ENCODE assay signal across 1 cellular context in genomic region chr3:44861412-44862220, GRCh38.
A peak's percentile ranks its signal among the peaks of the same experiment; 100 is the strongest.
TF ChIP-seq lines count a peak whose summit lies in the region.

TMEM42 (plus strand) TSS chr3:44861912; CDS start chr3:44861925, 13 bp downstream.

TF ChIP-seq in HepG2, 621 proteins besides CTCF, POLR2A, EP300 and RAD21 (continued from another document and continues in another):
- TF ChIP-seq RERE (CRISPR knock-in tag; IDR thresholded peaks at IDR 0.05; ENCODE audit: low read depth): no peak
- TF ChIP-seq DBP (CRISPR knock-in tag; IDR thresholded peaks at IDR 0.05; ENCODE audit: not compliant biosample characterization): peak; percentile 58
- no peak for TF ChIP-seq PRDM10 (CRISPR knock-in tag; IDR thresholded peaks at IDR 0.05; ENCODE audit: low read depth)
- TF ChIP-seq ZNF160 (CRISPR knock-in tag; IDR thresholded peaks at IDR 0.05): no peak
- no peak for TF ChIP-seq SUZ12 (IDR thresholded peaks at IDR 0.05; ENCODE audit: low read depth, low read length)
- TF ChIP-seq ZNF746 (CRISPR knock-in tag; IDR thresholded peaks at IDR 0.05): no peak
- TF ChIP-seq KLF11 (CRISPR knock-in tag; IDR thresholded peaks at IDR 0.05): no peak
- no peak for TF ChIP-seq FOXM1 (CRISPR knock-in tag; IDR thresholded peaks at IDR 0.05)
- no peak for TF ChIP-seq RFX3 (CRISPR knock-in tag; IDR thresholded peaks at IDR 0.05)
- TF ChIP-seq PATZ1 (CRISPR knock-in tag; IDR thresholded peaks at IDR 0.05): peak; percentile 52; the same call in 1 of the 2 replicates
- TF ChIP-seq ZNF547 (CRISPR knock-in tag; IDR thresholded peaks at IDR 0.05): 0 out of 2 replicates have a peak, but pooled peaks have one; percentile 59
- peak; percentile 72; the same call in 1 of the 2 replicates for TF ChIP-seq ZFP36L1 (CRISPR knock-in tag; IDR thresholded peaks at IDR 0.05)
- no peak for TF ChIP-seq AHDC1 (CRISPR knock-in tag; IDR thresholded peaks at IDR 0.05; ENCODE audit: borderline replicate concordance)
- TF ChIP-seq ZGPAT (CRISPR knock-in tag; IDR thresholded peaks at IDR 0.05): peak; percentile 85
- TF ChIP-seq ZNF883 (CRISPR knock-in tag; IDR thresholded peaks at IDR 0.05; ENCODE audit: not compliant biosample characterization): no peak
- peak; percentile 47 for TF ChIP-seq BCL6 (CRISPR knock-in tag; IDR thresholded peaks at IDR 0.05)
- TF ChIP-seq ZC3H4 (CRISPR knock-in tag; IDR thresholded peaks at IDR 0.05; ENCODE audit: borderline replicate concordance): no peak
- TF ChIP-seq ZNF784 (CRISPR knock-in tag; IDR thresholded peaks at IDR 0.05; ENCODE audit: borderline replicate concordance): 0 out of 2 replicates have a peak, but pooled peaks have one; percentile 51
- no peak for TF ChIP-seq RBAK (CRISPR knock-in tag; IDR thresholded peaks at IDR 0.05)
- TF ChIP-seq WIZ (CRISPR knock-in tag; IDR thresholded peaks at IDR 0.05): no peak
- no peak for TF ChIP-seq GMEB2 (CRISPR knock-in tag; IDR thresholded peaks at IDR 0.05; ENCODE audit: low read depth)
- TF ChIP-seq ZNF687 (CRISPR knock-in tag; IDR thresholded peaks at IDR 0.05): peak; percentile 95
- TF ChIP-seq ZNF878 (CRISPR knock-in tag; IDR thresholded peaks at IDR 0.05): no peak
- peak; percentile 57 for TF ChIP-seq ISL2 (CRISPR knock-in tag; IDR thresholded peaks at IDR 0.05)
- peak; percentile 68 for TF ChIP-seq ZBTB7B (CRISPR knock-in tag; IDR thresholded peaks at IDR 0.05)
- TF ChIP-seq ZNF17 (CRISPR knock-in tag; IDR thresholded peaks at IDR 0.05): 0 out of 2 replicates have a peak, but pooled peaks have one; percentile 48
